In genomic region chr7:55571534-55572377, GRCh38 we compare ENCODE assay signal across 8 cellular contexts. TPM values are rescaled to one million over a fixed set of nuclear protein-coding genes. Genes with fewer than 3 reads are reported as not detected.
DNase-seq lines count a peak whose midpoint lies in the region; ATAC-seq and TF ChIP-seq lines count a peak whose summit lies in the region.

No MANE protein-coding gene starts in this region.

- POLR2A ChIA-PET in activated CD4-positive, alpha-beta memory T cell treated with anti-CD3 and anti-CD28 coated beads, Interleukin-2, amount 10 ng/mL, durations not matched to agents 7 days and 5 days (lab: Charles Lee): interaction anchor here (0.7 to 6.7 kb wide), 12 partner anchors 11 to 813 kb away, joined by 3 to 88 read pairs (median 4); partner anchors contain the start of genes LANCL2, NIPSNAP2 and SEC61G

- peaks cover 76% of the 10 kb centered on the region for H3K4me1 Mint-ChIP-seq in activated CD4-positive, alpha-beta memory T cell treated with anti-CD3 and anti-CD28 coated beads, Interleukin-2, amount 10 ng/mL, durations not matched to agents 7 days and 5 days
- H3K4me1 Mint-ChIP-seq in mesothelial cell of epicardium: peaks cover 44% of the 10 kb centered on the region
- peaks cover 72% of the 10 kb centered on the region for H3K4me1 Mint-ChIP-seq in stimulated activated effector memory CD8-positive, alpha-beta T cell treated with anti-CD3 and anti-CD28 coated beads, Interleukin-12 subunit alpha, Interleukin-12 subunit beta, amount 100 ng/mL, for 72 hours

- CTCF ChIA-PET in activated CD4-positive, alpha-beta memory T cell treated with anti-CD3 and anti-CD28 coated beads, Interleukin-2, amount 10 ng/mL, durations not matched to agents 7 days and 5 days (lab: Charles Lee): interaction anchor here (1.3 to 1.7 kb wide), 2 partner anchors 139 to 206 kb away, joined by 3 to 4 read pairs; partner anchors contain the start of gene LANCL2

- peak overlapping the region; percentile 86 for H3K4me3 Mint-ChIP-seq in activated CD4-positive, alpha-beta memory T cell treated with anti-CD3 and anti-CD28 coated beads, Interleukin-2, amount 10 ng/mL, durations not matched to agents 7 days and 5 days
- H3K4me3 Mint-ChIP-seq in mesothelial cell of epicardium: peak overlapping the region; percentile 91
- peak overlapping the region; percentile 81 for H3K4me3 Mint-ChIP-seq in stimulated activated effector memory CD8-positive, alpha-beta T cell treated with anti-CD3 and anti-CD28 coated beads, Interleukin-12 subunit alpha, Interleukin-12 subunit beta, amount 100 ng/mL, for 72 hours

- H3K9me3 Mint-ChIP-seq in activated CD4-positive, alpha-beta memory T cell treated with anti-CD3 and anti-CD28 coated beads, Interleukin-2, amount 10 ng/mL, durations not matched to agents 7 days and 5 days: no peaks in the 10 kb centered on the region
- H3K9me3 Mint-ChIP-seq in mesothelial cell of epicardium: no peaks in the 10 kb centered on the region
- no peaks in the 10 kb centered on the region for H3K9me3 Mint-ChIP-seq in stimulated activated effector memory CD8-positive, alpha-beta T cell treated with anti-CD3 and anti-CD28 coated beads, Interleukin-12 subunit alpha, Interleukin-12 subunit beta, amount 100 ng/mL, for 72 hours

- DNase-seq in SIG-M5 treated with dmso at 0.1 percent for 504 hours (lab: John Stamatoyannopoulos, UW; ENCODE audit: unreplicated experiment) (peak; percentile 46), SIG-M5 (lab: John Stamatoyannopoulos, UW) (no peak), NCI-H226 (peak; percentile 34), mesothelial cell of epicardium (ENCODE audit: low spot score in 2 of 2, unreplicated experiment in 2 of 2) (peak in 1 of 2 experiments; percentile 67)
- peak; percentile 63 for DNase-seq in activated CD4-positive, alpha-beta memory T cell treated with anti-CD3 and anti-CD28 coated beads, Interleukin-2, amount 10 ng/mL, durations not matched to agents 7 days and 5 days
- peak; percentile 52 for DNase-seq in effector CD4-positive, alpha-beta T cell
- DNase-seq in stimulated activated effector memory CD8-positive, alpha-beta T cell treated with anti-CD3 and anti-CD28 coated beads, Interleukin-12 subunit alpha, Interleukin-12 subunit beta, amount 100 ng/mL, for 72 hours (ENCODE audit: low spot score in 2 of 2): peak; percentile 51 to 86

- TF ChIP-seq CTCF in mesothelial cell of epicardium (IDR thresholded peaks at IDR 0.05; ENCODE audit: unreplicated experiment): no peak

- H3K27me3 Mint-ChIP-seq in activated CD4-positive, alpha-beta memory T cell treated with anti-CD3 and anti-CD28 coated beads, Interleukin-2, amount 10 ng/mL, durations not matched to agents 7 days and 5 days: no peaks in the 10 kb centered on the region
- no peaks in the 10 kb centered on the region for H3K27me3 Mint-ChIP-seq in mesothelial cell of epicardium (ENCODE audit: low read depth)

- ATAC-seq in HG02884 (IDR thresholded peaks at IDR 0.05; ENCODE audit: unreplicated experiment): peak; percentile 8
- ATAC-seq in stimulated activated effector memory CD8-positive, alpha-beta T cell treated with anti-CD3 and anti-CD28 coated beads, Interleukin-12 subunit alpha, Interleukin-12 subunit beta, amount 100 ng/mL, for 72 hours: peak; percentile 33

- peaks cover 6% of the 10 kb centered on the region for H3K36me3 Mint-ChIP-seq in activated CD4-positive, alpha-beta memory T cell treated with anti-CD3 and anti-CD28 coated beads, Interleukin-2, amount 10 ng/mL, durations not matched to agents 7 days and 5 days (ENCODE audit: low read depth)
- H3K36me3 Mint-ChIP-seq in mesothelial cell of epicardium: no peaks in the 10 kb centered on the region
- H3K36me3 Mint-ChIP-seq in stimulated activated effector memory CD8-positive, alpha-beta T cell treated with anti-CD3 and anti-CD28 coated beads, Interleukin-12 subunit alpha, Interleukin-12 subunit beta, amount 100 ng/mL, for 72 hours: peaks cover 44% of the 10 kb centered on the region

- H3K27ac Mint-ChIP-seq in activated CD4-positive, alpha-beta memory T cell treated with anti-CD3 and anti-CD28 coated beads, Interleukin-2, amount 10 ng/mL, durations not matched to agents 7 days and 5 days: peak overlapping the region; percentile 79
- peak overlapping the region; percentile 92 for H3K27ac Mint-ChIP-seq in mesothelial cell of epicardium
- peak overlapping the region; percentile 93 for H3K27ac Mint-ChIP-seq in stimulated activated effector memory CD8-positive, alpha-beta T cell treated with anti-CD3 and anti-CD28 coated beads, Interleukin-12 subunit alpha, Interleukin-12 subunit beta, amount 100 ng/mL, for 72 hours

RNA-seq across cellular contexts. Expression of gene VOPP1, which starts 0.5 kb away (rescaled TPM):
- total RNA-seq in activated CD4-positive, alpha-beta memory T cell treated with anti-CD3 and anti-CD28 coated beads, Interleukin-2, amount 10 ng/mL, durations not matched to agents 7 days and 5 days: 10 to 100 TPM; 51.4 to 52.7 TPM
- 42.4 to 43.1 TPM (median 42.8 TPM) in 3 replicates for total RNA-seq in mesothelial cell of epicardium
